Comparison of ENCODE assay signal across 1 cellular context in genomic region chr22:29016067-29016938, GRCh38.
TF ChIP-seq lines count a peak whose summit lies in the region.

No MANE protein-coding gene starts in this region.

TF ChIP-seq in H1, 55 proteins besides CTCF, POLR2A, EP300 and RAD21:
- TF ChIP-seq ATF2 (IDR thresholded peaks at IDR 0.05; ENCODE audit: low read length): no peak
- no peak for TF ChIP-seq CHD1 (IDR thresholded peaks at IDR 0.05; ENCODE audit: low read depth, low read length)
TF ChIP-seq in H1: peak in this region for 0.
